19 cellular contexts compared by ENCODE assay signal in the genomic region with DNA sequence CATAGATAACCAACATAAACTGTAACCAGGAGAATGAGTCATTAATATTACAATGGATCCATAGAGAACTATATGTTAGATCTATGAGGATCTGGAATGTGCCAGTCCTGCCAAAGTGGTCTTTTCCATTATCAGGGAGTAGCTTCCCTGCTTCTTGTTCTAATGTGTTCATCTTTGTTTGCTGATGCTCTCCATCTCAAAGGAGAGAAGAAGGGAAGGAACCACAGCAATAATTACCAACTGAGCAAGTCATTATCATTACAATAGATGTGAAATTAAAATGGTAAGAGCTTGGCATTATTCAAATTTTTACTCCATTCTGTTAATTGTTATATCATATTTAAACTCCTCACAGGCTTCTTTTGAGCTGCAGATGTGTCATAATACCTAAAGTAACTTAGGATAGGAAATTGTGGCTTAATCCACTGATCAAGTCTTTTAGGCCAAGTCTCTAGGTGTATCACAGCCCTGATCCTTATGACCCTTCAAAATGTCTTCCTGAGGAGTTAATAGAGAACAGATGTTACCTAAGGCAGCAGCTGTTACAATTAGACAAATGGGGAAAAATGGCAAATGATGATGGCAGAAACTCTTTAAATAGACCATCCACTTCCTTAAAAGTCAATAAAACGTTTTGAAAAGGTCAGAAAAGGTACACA.
"Had no signal": no experiment of that assay in that cellular context is flagged by ENCODE, and none has a peak within 500 bp of the region (broad histone marks: within the 10 kb centered on the region; RNA-seq: fewer than 3 reads in every experiment).

No MANE protein-coding gene starts in this region.

- H3K36me3 Mint-ChIP-seq: naive B cell had no signal

- H3K27me3 ChIP-seq: adrenal gland had no signal

- H3K4me3 Mint-ChIP-seq: immature natural killer cell; naive B cell; stimulated activated naive CD8-positive, alpha-beta T cell treated with anti-CD3 and anti-CD28 coated beads, Interleukin-15, Interleukin-2, amounts not matched to agents 100 ng/mL and 50 ng/mL, for 24 hours had no signal

- H3K27ac ChIP-seq: adrenal gland, epithelial cell of prostate, parathyroid adenoma had no signal

- H3K4me3 ChIP-seq: adrenal gland, lung had no signal

- DNase-seq: activated CD4-positive, alpha-beta T cell treated with anti-CD3 and anti-CD28 coated beads, Interleukin-2, amount 50 U/mL, for 1 hour; activated CD4-positive, CD25-positive, alpha-beta regulatory T cell; activated naive CD4-positive, alpha-beta T cell treated with anti-CD3 and anti-CD28 coated beads, Interleukin-2, amount 50 U/mL, for 16 hours; activated T-cell treated with anti-CD3 and anti-CD28 coated beads for 4 hours; adrenal gland; central memory CD4-positive, alpha-beta T cell; cortex of kidney; effector memory CD4-positive, alpha-beta T cell; hippocampal formation; immature natural killer cell; left cardiac atrium; naive B cell; stimulated activated CD4-positive, alpha-beta T cell treated with anti-CD3 and anti-CD28 coated beads, Interleukin-15, amount 100 ng/mL, for 24 hours; stimulated activated CD4-positive, alpha-beta T cell treated with anti-CD3 and anti-CD28 coated beads, Interleukin-4, amount 100 ng/mL, for 24 hours had no signal

- H3K27ac Mint-ChIP-seq: activated T-helper 2 cell treated with anti-CD3 and anti-CD28 coated beads, Interferon-gamma antibody, Interleukin-2, Interleukin-4, amounts not matched to agents 10 μg/mL and 5 μg/mL and 100 μg/mL, durations not matched to agents 14 hours and 24 hours and 36 hours; immature natural killer cell; naive B cell; stimulated activated naive CD8-positive, alpha-beta T cell treated with anti-CD3 and anti-CD28 coated beads, Interleukin-15, Interleukin-2, amounts not matched to agents 100 ng/mL and 50 ng/mL, for 24 hours had no signal

- H3K36me3 ChIP-seq: adrenal gland had no signal

- H3K27me3 Mint-ChIP-seq: naive B cell; stimulated activated naive CD8-positive, alpha-beta T cell treated with anti-CD3 and anti-CD28 coated beads, Interleukin-15, Interleukin-2, amounts not matched to agents 100 ng/mL and 50 ng/mL, for 24 hours had no signal

- H3K9me3 ChIP-seq: adrenal gland had no signal

- H3K4me1 Mint-ChIP-seq: immature natural killer cell, naive B cell had no signal

- H3K4me1 ChIP-seq: adrenal gland, parathyroid adenoma had no signal

- ATAC-seq: left cardiac atrium had no signal
